In the genomic region with DNA sequence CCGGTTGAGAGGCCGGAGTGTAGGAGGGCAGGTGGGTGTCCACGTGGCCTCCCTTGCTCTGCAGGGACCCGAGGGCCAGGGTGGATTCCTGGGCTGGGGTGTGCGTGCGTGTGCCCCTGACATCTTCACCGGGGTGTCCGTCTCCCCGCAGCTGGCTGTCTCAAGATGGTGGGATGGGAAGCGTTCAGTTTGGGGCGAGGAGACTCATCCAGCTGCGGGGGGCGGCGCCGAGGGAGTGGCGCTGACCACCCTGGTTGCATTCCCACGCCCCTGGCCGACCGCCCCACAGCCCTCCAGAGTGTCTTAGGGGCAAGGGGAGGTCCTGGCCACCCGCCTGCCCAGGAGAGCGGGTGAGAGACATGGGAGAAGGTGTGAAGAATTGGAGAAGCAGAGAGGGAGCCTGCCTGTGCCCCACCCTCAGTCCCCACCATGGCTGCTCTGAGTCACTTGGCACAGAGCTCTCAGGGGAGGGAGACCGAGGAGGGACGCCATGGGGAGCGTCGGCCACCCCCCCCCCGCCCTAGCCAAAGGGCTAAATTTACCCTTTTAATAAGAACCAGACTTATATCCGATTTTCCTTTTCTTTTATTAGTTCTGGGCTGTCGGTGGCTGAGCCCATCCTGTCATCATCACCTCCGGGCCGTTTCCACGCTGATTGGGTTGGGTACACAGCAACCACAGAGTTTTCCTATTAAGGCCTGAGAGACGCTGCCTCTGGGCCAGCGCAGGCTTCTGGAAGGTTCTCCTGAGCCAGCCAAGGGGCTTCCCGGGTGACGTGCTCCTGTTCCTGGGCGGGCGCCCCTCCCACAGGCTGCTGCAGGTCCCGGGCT, we compare ENCODE assay signal across 1 cellular context.
TF ChIP-seq lines count a peak whose summit lies in the region.

No MANE protein-coding gene starts in this region.

TF ChIP-seq in HepG2, 621 proteins besides CTCF, POLR2A, EP300 and RAD21 (continued from another document):
- TF ChIP-seq PRDM10 (CRISPR knock-in tag; IDR thresholded peaks at IDR 0.05; ENCODE audit: low read depth) (no peak), ZNF660 (CRISPR knock-in tag; IDR thresholded peaks at IDR 0.05; ENCODE audit: borderline replicate concordance, low read depth) (no peak), ZBTB33 (CRISPR knock-in tag; IDR thresholded peaks at IDR 0.05) (no peak), ZNF558 (CRISPR knock-in tag; IDR thresholded peaks at IDR 0.05; ENCODE audit: borderline replicate concordance) (no peak), SALL2 (CRISPR knock-in tag; IDR thresholded peaks at IDR 0.05) (no peak), ZBTB10 (CRISPR knock-in tag; IDR thresholded peaks at IDR 0.05; ENCODE audit: borderline replicate concordance) (no peak), ZNF644 (CRISPR knock-in tag; IDR thresholded peaks at IDR 0.05; ENCODE audit: low read depth) (no peak), ZNF580 (CRISPR knock-in tag; IDR thresholded peaks at IDR 0.05; ENCODE audit: borderline replicate concordance, low read depth) (no peak), PHF8 (CRISPR knock-in tag; IDR thresholded peaks at IDR 0.05) (no peak)
TF ChIP-seq in HepG2: peak in this region for 0.
